Comparison of ENCODE assay signal across 1 cellular context in the genomic region with DNA sequence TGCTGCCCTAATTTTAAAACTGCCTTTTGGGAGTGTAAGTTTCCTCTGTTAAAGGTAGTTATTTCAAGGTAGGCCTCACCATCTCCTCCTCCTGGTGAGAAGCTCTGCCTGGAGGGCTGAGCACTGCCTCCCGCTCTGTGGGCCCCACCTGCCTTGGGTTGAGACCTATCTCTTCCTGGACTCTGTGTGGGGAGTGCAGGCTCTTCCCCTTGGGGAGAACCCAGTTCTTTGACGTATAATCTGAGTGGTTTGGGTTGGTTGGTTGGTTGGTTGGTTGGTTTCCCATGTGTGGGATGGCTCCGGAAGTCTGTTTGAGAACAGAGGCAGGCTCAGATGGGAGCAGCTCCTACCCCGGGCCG.
TF ChIP-seq lines count a peak whose summit lies in the region.

No MANE protein-coding gene starts in this region.

TF ChIP-seq in HCT116, 20 proteins besides CTCF, POLR2A, EP300 and RAD21 (continued from another document):
- TF ChIP-seq EZH2phosphoT487 (IDR thresholded peaks at IDR 0.05; ENCODE audit: borderline replicate concordance): no peak
- TF ChIP-seq POLR2AphosphoS5 (IDR thresholded peaks at IDR 0.05; ENCODE audit: low read depth, low read length): no peak
- TF ChIP-seq, protein P1, sequence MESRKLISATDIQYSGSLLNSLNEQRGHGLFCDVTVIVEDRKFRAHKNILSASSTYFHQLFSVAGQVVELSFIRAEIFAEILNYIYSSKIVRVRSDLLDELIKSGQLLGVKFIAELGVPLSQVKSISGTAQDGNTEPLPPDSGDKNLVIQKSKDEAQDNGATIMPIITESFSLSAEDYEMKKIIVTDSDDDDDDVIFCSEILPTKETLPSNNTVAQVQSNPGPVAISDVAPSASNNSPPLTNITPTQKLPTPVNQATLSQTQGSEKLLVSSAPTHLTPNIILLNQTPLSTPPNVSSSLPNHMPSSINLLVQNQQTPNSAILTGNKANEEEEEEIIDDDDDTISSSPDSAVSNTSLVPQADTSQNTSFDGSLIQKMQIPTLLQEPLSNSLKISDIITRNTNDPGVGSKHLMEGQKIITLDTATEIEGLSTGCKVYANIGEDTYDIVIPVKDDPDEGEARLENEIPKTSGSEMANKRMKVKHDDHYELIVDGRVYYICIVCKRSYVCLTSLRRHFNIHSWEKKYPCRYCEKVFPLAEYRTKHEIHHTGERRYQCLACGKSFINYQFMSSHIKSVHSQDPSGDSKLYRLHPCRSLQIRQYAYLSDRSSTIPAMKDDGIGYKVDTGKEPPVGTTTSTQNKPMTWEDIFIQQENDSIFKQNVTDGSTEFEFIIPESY (IDR thresholded peaks at IDR 0.05; ENCODE audit: extremely low read depth, insufficient replicate concordance, low read length): no peak
